Comparison of ENCODE assay signal across 2 cellular contexts in the genomic region with DNA sequence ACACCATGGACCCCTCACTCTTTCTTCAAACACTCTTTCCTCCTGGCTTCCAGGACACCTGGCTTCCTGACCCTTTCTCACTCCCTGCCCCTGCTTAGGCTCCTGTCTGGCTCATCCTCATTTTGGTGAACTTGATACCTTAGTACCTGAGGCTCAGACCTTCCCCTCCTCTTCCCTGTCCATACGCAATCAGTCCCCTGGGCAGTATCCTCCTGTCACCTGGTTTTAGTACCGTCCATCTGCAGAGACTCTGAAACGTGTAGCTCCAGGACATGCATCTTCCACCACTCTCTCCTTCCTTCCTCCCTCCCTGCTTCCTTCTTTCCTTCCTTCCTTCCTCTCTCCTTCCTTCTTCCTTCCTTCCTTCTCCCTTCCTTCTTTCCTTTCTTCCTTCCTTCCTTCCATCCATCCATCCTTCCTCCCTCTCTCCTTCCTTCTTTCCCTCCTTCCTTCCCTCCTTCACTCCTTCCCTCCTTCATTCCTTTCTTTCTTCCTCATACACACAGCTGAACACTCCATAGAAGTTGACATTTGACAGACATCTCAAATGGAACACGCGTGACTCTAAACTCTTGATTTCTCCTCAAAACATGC.
TF ChIP-seq lines count a peak whose summit lies in the region.

No MANE protein-coding gene starts in this region.

TF ChIP-seq in HepG2, 621 proteins besides CTCF, POLR2A, EP300 and RAD21:
- TF ChIP-seq NFIB (CRISPR knock-in tag; IDR thresholded peaks at IDR 0.05; ENCODE audit: borderline replicate concordance) (no peak), JDP2 (CRISPR knock-in tag; IDR thresholded peaks at IDR 0.05; ENCODE audit: borderline replicate concordance) (no peak), FLYWCH1 (CRISPR knock-in tag; IDR thresholded peaks at IDR 0.05) (no peak), NONO (IDR thresholded peaks at IDR 0.05) (0 out of 2 replicates have a peak, but pooled peaks have one; percentile 82), NONO (CRISPR knock-in tag; conservative IDR thresholded peaks at IDR 0.05) (no peak), ZBTB20 (CRISPR knock-in tag; IDR thresholded peaks at IDR 0.05; ENCODE audit: borderline replicate concordance, low read depth) (no peak), ZNF263 (CRISPR knock-in tag; IDR thresholded peaks at IDR 0.05) (no peak)
TF ChIP-seq in HepG2: peak in this region for 1.

TF ChIP-seq in H1, 55 proteins besides CTCF, POLR2A, EP300 and RAD21:
- TF ChIP-seq TEAD4 (IDR thresholded peaks at IDR 0.05; ENCODE audit: low read depth, low read length) (no peak), NRF1 (IDR thresholded peaks at IDR 0.05; ENCODE audit: low read depth, low read length) (no peak), RNF2 (IDR thresholded peaks at IDR 0.05; ENCODE audit: borderline replicate concordance, low read depth, low read length, missing control alignments, poor library complexity, severe bottlenecking) (no peak), RBBP5 (IDR thresholded peaks at IDR 0.05; ENCODE audit: borderline replicate concordance, low read depth, low read length) (no peak), JUN (IDR thresholded peaks at IDR 0.05; ENCODE audit: low read depth, low read length) (no peak), CBX5 (IDR thresholded peaks at IDR 0.05; ENCODE audit: low read depth, low read length) (no peak), CREB1 (IDR thresholded peaks at IDR 0.05) (no peak), BACH1 (IDR thresholded peaks at IDR 0.05; ENCODE audit: low read length) (no peak), CHD1 (IDR thresholded peaks at IDR 0.05; ENCODE audit: low read depth, low read length) (no peak), BCL11A (IDR thresholded peaks at IDR 0.05; ENCODE audit: low read depth in 2 of 2, low read length in 2 of 2) (no peak), KDM4A (IDR thresholded peaks at IDR 0.05; ENCODE audit: low read depth, low read length, severe bottlenecking) (no peak), MAFK (IDR thresholded peaks at IDR 0.05; ENCODE audit: low read depth, low read length) (no peak), HDAC2 (IDR thresholded peaks at IDR 0.05; ENCODE audit: borderline replicate concordance in 1 of 2, low read depth in 2 of 2, low read length in 2 of 2) (no peak), NANOG (IDR thresholded peaks at IDR 0.05; ENCODE audit: insufficient read depth, low read depth, low read length, poor library complexity, severe bottlenecking) (no peak), PHF8 (conservative IDR thresholded peaks at IDR 0.05; ENCODE audit: low read depth, low read length) (no peak), FOSL1 (IDR thresholded peaks at IDR 0.05; ENCODE audit: insufficient read depth, low read depth, low read length) (no peak), TAF1 (IDR thresholded peaks at IDR 0.05; ENCODE audit: low read depth, low read length) (no peak), GABPA (IDR thresholded peaks at IDR 0.05; ENCODE audit: borderline replicate concordance, insufficient read depth, low read length) (no peak)
- TF ChIP-seq, protein P1, sequence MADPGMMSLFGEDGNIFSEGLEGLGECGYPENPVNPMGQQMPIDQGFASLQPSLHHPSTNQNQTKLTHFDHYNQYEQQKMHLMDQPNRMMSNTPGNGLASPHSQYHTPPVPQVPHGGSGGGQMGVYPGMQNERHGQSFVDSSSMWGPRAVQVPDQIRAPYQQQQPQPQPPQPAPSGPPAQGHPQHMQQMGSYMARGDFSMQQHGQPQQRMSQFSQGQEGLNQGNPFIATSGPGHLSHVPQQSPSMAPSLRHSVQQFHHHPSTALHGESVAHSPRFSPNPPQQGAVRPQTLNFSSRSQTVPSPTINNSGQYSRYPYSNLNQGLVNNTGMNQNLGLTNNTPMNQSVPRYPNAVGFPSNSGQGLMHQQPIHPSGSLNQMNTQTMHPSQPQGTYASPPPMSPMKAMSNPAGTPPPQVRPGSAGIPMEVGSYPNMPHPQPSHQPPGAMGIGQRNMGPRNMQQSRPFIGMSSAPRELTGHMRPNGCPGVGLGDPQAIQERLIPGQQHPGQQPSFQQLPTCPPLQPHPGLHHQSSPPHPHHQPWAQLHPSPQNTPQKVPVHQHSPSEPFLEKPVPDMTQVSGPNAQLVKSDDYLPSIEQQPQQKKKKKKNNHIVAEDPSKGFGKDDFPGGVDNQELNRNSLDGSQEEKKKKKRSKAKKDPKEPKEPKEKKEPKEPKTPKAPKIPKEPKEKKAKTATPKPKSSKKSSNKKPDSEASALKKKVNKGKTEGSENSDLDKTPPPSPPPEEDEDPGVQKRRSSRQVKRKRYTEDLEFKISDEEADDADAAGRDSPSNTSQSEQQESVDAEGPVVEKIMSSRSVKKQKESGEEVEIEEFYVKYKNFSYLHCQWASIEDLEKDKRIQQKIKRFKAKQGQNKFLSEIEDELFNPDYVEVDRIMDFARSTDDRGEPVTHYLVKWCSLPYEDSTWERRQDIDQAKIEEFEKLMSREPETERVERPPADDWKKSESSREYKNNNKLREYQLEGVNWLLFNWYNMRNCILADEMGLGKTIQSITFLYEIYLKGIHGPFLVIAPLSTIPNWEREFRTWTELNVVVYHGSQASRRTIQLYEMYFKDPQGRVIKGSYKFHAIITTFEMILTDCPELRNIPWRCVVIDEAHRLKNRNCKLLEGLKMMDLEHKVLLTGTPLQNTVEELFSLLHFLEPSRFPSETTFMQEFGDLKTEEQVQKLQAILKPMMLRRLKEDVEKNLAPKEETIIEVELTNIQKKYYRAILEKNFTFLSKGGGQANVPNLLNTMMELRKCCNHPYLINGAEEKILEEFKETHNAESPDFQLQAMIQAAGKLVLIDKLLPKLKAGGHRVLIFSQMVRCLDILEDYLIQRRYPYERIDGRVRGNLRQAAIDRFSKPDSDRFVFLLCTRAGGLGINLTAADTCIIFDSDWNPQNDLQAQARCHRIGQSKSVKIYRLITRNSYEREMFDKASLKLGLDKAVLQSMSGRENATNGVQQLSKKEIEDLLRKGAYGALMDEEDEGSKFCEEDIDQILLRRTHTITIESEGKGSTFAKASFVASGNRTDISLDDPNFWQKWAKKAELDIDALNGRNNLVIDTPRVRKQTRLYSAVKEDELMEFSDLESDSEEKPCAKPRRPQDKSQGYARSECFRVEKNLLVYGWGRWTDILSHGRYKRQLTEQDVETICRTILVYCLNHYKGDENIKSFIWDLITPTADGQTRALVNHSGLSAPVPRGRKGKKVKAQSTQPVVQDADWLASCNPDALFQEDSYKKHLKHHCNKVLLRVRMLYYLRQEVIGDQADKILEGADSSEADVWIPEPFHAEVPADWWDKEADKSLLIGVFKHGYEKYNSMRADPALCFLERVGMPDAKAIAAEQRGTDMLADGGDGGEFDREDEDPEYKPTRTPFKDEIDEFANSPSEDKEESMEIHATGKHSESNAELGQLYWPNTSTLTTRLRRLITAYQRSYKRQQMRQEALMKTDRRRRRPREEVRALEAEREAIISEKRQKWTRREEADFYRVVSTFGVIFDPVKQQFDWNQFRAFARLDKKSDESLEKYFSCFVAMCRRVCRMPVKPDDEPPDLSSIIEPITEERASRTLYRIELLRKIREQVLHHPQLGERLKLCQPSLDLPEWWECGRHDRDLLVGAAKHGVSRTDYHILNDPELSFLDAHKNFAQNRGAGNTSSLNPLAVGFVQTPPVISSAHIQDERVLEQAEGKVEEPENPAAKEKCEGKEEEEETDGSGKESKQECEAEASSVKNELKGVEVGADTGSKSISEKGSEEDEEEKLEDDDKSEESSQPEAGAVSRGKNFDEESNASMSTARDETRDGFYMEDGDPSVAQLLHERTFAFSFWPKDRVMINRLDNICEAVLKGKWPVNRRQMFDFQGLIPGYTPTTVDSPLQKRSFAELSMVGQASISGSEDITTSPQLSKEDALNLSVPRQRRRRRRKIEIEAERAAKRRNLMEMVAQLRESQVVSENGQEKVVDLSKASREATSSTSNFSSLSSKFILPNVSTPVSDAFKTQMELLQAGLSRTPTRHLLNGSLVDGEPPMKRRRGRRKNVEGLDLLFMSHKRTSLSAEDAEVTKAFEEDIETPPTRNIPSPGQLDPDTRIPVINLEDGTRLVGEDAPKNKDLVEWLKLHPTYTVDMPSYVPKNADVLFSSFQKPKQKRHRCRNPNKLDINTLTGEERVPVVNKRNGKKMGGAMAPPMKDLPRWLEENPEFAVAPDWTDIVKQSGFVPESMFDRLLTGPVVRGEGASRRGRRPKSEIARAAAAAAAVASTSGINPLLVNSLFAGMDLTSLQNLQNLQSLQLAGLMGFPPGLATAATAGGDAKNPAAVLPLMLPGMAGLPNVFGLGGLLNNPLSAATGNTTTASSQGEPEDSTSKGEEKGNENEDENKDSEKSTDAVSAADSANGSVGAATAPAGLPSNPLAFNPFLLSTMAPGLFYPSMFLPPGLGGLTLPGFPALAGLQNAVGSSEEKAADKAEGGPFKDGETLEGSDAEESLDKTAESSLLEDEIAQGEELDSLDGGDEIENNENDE (IDR thresholded peaks at IDR 0.05; ENCODE audit: insufficient replicate concordance, low read length) = no peak
- TF ChIP-seq, protein P2, sequence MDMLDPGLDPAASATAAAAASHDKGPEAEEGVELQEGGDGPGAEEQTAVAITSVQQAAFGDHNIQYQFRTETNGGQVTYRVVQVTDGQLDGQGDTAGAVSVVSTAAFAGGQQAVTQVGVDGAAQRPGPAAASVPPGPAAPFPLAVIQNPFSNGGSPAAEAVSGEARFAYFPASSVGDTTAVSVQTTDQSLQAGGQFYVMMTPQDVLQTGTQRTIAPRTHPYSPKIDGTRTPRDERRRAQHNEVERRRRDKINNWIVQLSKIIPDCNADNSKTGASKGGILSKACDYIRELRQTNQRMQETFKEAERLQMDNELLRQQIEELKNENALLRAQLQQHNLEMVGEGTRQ (IDR thresholded peaks at IDR 0.05; ENCODE audit: low read length) = no peak
